8 cellular contexts compared by ENCODE assay signal in the genomic region with DNA sequence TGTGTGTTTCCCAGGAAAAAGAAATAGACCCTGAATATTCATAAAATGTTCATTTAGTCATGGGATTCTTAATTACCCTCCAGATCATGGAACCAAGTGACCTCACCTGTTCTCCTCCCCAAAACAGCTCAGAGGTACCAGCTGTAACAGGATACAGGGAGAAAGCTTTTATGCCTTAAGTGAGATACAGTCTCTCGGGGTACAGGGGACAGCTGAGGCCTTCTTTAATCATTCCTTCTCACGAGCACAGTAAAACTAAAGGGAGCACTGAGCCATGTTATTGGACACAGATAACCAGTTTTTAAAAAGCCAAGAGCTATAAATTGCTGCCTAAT. TPM values are rescaled to one million over a fixed set of nuclear protein-coding genes. Genes with fewer than 3 reads are reported as not detected.
A peak's percentile ranks its signal among the peaks of the same experiment; 100 is the strongest.
DNase-seq lines count a peak whose midpoint lies in the region; ATAC-seq and TF ChIP-seq lines count a peak whose summit lies in the region.

No MANE protein-coding gene starts in this region.

- no peaks in the 10 kb centered on the region for H3K27me3 ChIP-seq in brain microvascular endothelial cell (replicated peaks)

- peaks cover 20% of the 10 kb centered on the region for H3K4me1 Mint-ChIP-seq in T-helper 1 cell treated with Interleukin-12 subunit alpha and Interleukin-12 subunit beta and Interleukin-4 antibody, amounts not matched to agents 30 μg/mL and 1 μg/mL, for 36 hours (ENCODE audit: low read depth)
- H3K4me1 Mint-ChIP-seq in naive B cell = peaks cover 30 to 39% (median 33%) of the 10 kb centered on the region in 3 donors
- H3K4me1 Mint-ChIP-seq in type B pancreatic cell (ENCODE audit: unreplicated experiment) = peaks cover 61% of the 10 kb centered on the region

- H3K36me3 Mint-ChIP-seq in T-helper 1 cell treated with Interleukin-12 subunit alpha and Interleukin-12 subunit beta and Interleukin-4 antibody, amounts not matched to agents 30 μg/mL and 1 μg/mL, for 36 hours (ENCODE audit: low read depth) = peaks cover 6% of the 10 kb centered on the region
- H3K36me3 Mint-ChIP-seq in naive B cell (no peaks in the 10 kb centered on the region), type B pancreatic cell (peaks cover 37% of the 10 kb centered on the region)

- H3K4me3 Mint-ChIP-seq in T-helper 1 cell treated with Interleukin-12 subunit alpha and Interleukin-12 subunit beta and Interleukin-4 antibody, amounts not matched to agents 30 μg/mL and 1 μg/mL, for 36 hours = peak overlapping the region; percentile 54
- H3K4me3 Mint-ChIP-seq in naive B cell (peak overlapping the region; percentile 11 to 91 (median 77)), type B pancreatic cell (no peak overlapping the region)

- no peak overlapping the region for H3K4me3 ChIP-seq in brain microvascular endothelial cell (ENCODE audit: low read depth, low read length)

- no peak for TF ChIP-seq CTCF in brain microvascular endothelial cell (IDR thresholded peaks at IDR 0.05; ENCODE audit: low read depth, low read length, missing control alignments)
- TF ChIP-seq CTCF in type B pancreatic cell (conservative IDR thresholded peaks at IDR 0.05) = no peak

- peak; percentile 38 for ATAC-seq in GM21737 (IDR thresholded peaks at IDR 0.05; ENCODE audit: unreplicated experiment)
- peak; percentile 35 for ATAC-seq in HG03520 (IDR thresholded peaks at IDR 0.05; ENCODE audit: unreplicated experiment)
- peak; percentile 9 to 18 for ATAC-seq in naive B cell (ENCODE audit: low read depth in 2 of 2)

- H3K9me3 Mint-ChIP-seq in T-helper 1 cell treated with Interleukin-12 subunit alpha and Interleukin-12 subunit beta and Interleukin-4 antibody, amounts not matched to agents 30 μg/mL and 1 μg/mL, for 36 hours = no peaks in the 10 kb centered on the region
- H3K9me3 Mint-ChIP-seq in naive B cell (no peaks in the 10 kb centered on the region), type B pancreatic cell (no peaks in the 10 kb centered on the region)

- DNase-seq in T-helper 1 cell (no peak), naive B cell (no peak), brain microvascular endothelial cell (no peak), EL (no peak), type B pancreatic cell (ENCODE audit: extremely low spot score, unreplicated experiment) (no peak)

- H3K36me3 ChIP-seq in brain microvascular endothelial cell (replicated peaks) = no peaks in the 10 kb centered on the region

- H3K27ac Mint-ChIP-seq in T-helper 1 cell treated with Interleukin-12 subunit alpha and Interleukin-12 subunit beta and Interleukin-4 antibody, amounts not matched to agents 30 μg/mL and 1 μg/mL, for 36 hours = peak overlapping the region; percentile 16
- H3K27ac Mint-ChIP-seq in naive B cell = peak overlapping the region in 5 of 6 donors; percentile 78 to 92 (median 84)
- H3K27ac Mint-ChIP-seq in type B pancreatic cell = no peak overlapping the region

- H3K27ac ChIP-seq in brain microvascular endothelial cell = no peak overlapping the region

- H3K27me3 Mint-ChIP-seq in T-helper 1 cell treated with Interleukin-12 subunit alpha and Interleukin-12 subunit beta and Interleukin-4 antibody, amounts not matched to agents 30 μg/mL and 1 μg/mL, for 36 hours (ENCODE audit: low read depth) = peaks cover 12% of the 10 kb centered on the region
- H3K27me3 Mint-ChIP-seq in naive B cell (no peaks in the 10 kb centered on the region), type B pancreatic cell (peaks cover 5% of the 10 kb centered on the region)

- in situ Hi-C loops in brain microvascular endothelial cell (cut with HindIII; ENCODE audit: low pct_ligation_motif_present, low sequenced_read_pairs) = no loop called here

RNA-seq across cellular contexts. Expression of a gene that starts 16.6 kb away (rescaled TPM):
- 10 to 100 TPM in 1 of 6 donors, 1 to 10 TPM in 4, under 1 TPM in 1; 0.84 to 14.3 (median 5.4) TPM for polyA plus RNA-seq in naive B cell (ENCODE audit: low read depth in 6 of 6)
- total RNA-seq in type B pancreatic cell (ENCODE audit: low replicate concordance) = 78.3 and 82.4 TPM in 2 replicates
